8 cellular contexts compared by ENCODE assay signal in genomic region chr5:141636413-141637265, GRCh38. TPM values are rescaled to one million over a fixed set of nuclear protein-coding genes. Genes with fewer than 3 reads are reported as not detected.
DNase-seq lines count a peak whose midpoint lies in the region; ATAC-seq and TF ChIP-seq lines count a peak whose summit lies in the region.

TSS of gene HDAC3 (minus strand) at chr5:141636849. CDS start at chr5:141636790, 59 bp downstream.
TSS of gene RELL2 (plus strand) at chr5:141636997. CDS start at chr5:141638226, 1,229 bp downstream.

- peaks cover 45% of the 10 kb centered on the region for H3K79me2 ChIP-seq in PC-3 (ENCODE audit: low read length)

- BruUV-seq in PC-3 (replicated peaks; lab: Mats Ljungman, UMichigan): TSS peak; percentile 48

- POLR2A ChIA-PET in PC-3 (lab: Charles Lee; ENCODE audit: unreplicated experiment): interaction anchor here (0.5 to 1.3 kb wide), 4 partner anchors 15 to 1375 kb away, joined by 3 to 4 read pairs (median 4); partner anchors contain the start of gene DIAPH1

- no peaks in the 10 kb centered on the region for H3K9me2 ChIP-seq in PC-3 (replicated peaks; ENCODE audit: low read length)

- peak within 1 kb of the TSS; percentile 26; the same call in 1 of the 2 replicates for H3K27ac ChIP-seq in PC-3 (ENCODE audit: low read length)

- peak within 1 kb of the TSS; percentile 94 for H3K4me2 ChIP-seq in PC-3 (ENCODE audit: low read length)

- H3F3A ChIP-seq in PC-3 (ENCODE audit: low read length, unreplicated experiment): no peaks in the 10 kb centered on the region

- no peaks in the 10 kb centered on the region for H3K36me3 ChIP-seq in PC-3 (ENCODE audit: low read depth, low read length)

- intact Hi-C loops in PC-3 (cut with micrococcal nuclease): loop anchor here (2.0 kb wide), 1 partner anchor 18 kb away; the partner anchor contains the start of gene DIAPH1

- TF ChIP-seq CTCF in PC-3 (conservative IDR thresholded peaks at IDR 0.05; ENCODE audit: low read depth, low read length): no peak

- H3K27me3 ChIP-seq in PC-3 (ENCODE audit: low read length): no peaks in the 10 kb centered on the region

- H3K9ac ChIP-seq in PC-3 (ENCODE audit: low read length): peak within 1 kb of the TSS; percentile 93

- H3K4me1 ChIP-seq in PC-3 (ENCODE audit: insufficient read depth, low read length): peaks cover 34% of the 10 kb centered on the region

- H2AFZ ChIP-seq in PC-3 (ENCODE audit: low read length): peak within 1 kb of the TSS; percentile 96

- peak; percentile 63 for ATAC-seq in GM21447 (IDR thresholded peaks at IDR 0.05; ENCODE audit: unreplicated experiment)
- peak; percentile 87 for ATAC-seq in PC-3
- ATAC-seq in esophagus mucosa: peak; percentile 97

- DNase-seq in DMS 273 (lab: John Stamatoyannopoulos, UW; ENCODE audit: unreplicated experiment) (peak; percentile 95), HuH-7 (ENCODE audit: low spot score) (peak; percentile 93), PC-3 (peak; percentile 89), myocyte (ENCODE audit: low read depth) (peak; percentile 92)
- DNase-seq in activated T-cell treated with anti-CD3 and anti-CD28 coated beads, Interleukin-2, amount 50 U/mL, for 1 hour: peak; percentile 99
- peak; percentile 91 for DNase-seq in stimulated activated CD8-positive, alpha-beta memory T cell treated with anti-CD3 and anti-CD28 coated beads, Interleukin-7, amount 100 ng/mL, for 24 hours (ENCODE audit: low read depth)

- peaks cover 11% of the 10 kb centered on the region; the same call in 1 of the 2 replicates for H4K20me1 ChIP-seq in PC-3 (ENCODE audit: low read length)

- CTCF ChIA-PET in PC-3 (lab: Charles Lee): interaction anchor here (1.7 to 2.1 kb wide), 2 partner anchors 17 to 45 kb away, joined by 7 to 16 read pairs; partner anchors contain the start of gene DIAPH1

- no peaks in the 10 kb centered on the region for H3K9me3 ChIP-seq in PC-3 (ENCODE audit: low read length)

- peak within 1 kb of the TSS; percentile 98 for H3K4me3 ChIP-seq in PC-3 (ENCODE audit: low read length)

RNA-seq across cellular contexts. Expression of gene HDAC3, which starts in this region (rescaled TPM):
- 66.8 and 82.9 TPM in 2 replicates for total RNA-seq in PC-3 (2014; rRNA removed)
- 48.2 TPM for total RNA-seq in esophagus mucosa
- total RNA-seq in myocyte: 38.5 and 40.0 TPM in 2 replicates
- 61.5 TPM for polyA plus RNA-seq in myocyte (2012)

RNA-seq across cellular contexts. Expression of gene RELL2, which starts in this region (rescaled TPM):
- total RNA-seq in PC-3 (2014; rRNA removed) (4.1 and 5.6 TPM in 2 replicates), esophagus mucosa (4.5 TPM), myocyte (2.2 and 3.3 TPM in 2 replicates)
- polyA plus RNA-seq in myocyte (2012): 3.9 TPM

Comparison
In these comparisons a context has a peak if more than half of its experiments do, and no peak if none do; other contexts are left out.
1. Peak in every context shown above with its lines: DNase-seq, ATAC-seq, H3K4me3 ChIP-seq and H3K27ac ChIP-seq.